In the genomic region with DNA sequence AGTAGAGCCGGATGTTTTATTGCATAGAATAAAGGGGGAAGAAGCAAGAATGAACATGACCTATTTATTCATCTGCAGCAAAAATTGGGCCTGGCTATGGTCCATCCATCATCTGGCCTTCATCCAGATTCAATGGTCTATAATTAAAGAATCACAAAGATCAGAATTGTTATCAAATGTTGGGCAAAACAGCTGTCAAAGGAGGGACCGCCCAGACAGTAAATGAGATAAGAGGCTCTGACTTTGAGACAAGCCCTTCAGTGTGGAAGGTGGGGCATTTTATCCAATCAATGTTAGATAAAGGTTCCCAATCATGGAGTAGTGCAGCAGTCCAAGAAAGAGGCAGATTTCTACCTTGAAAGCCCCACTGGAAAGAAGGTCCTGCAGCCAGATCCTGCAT, we compare ENCODE assay signal across 21 cellular contexts.
A peak's percentile ranks its signal among the peaks of the same experiment; 100 is the strongest.
DNase-seq lines count a peak whose midpoint lies in the region; ATAC-seq and TF ChIP-seq lines count a peak whose summit lies in the region.
"Had no signal": no experiment of that assay in that cellular context is flagged by ENCODE, and none has a peak within 500 bp of the region (broad histone marks: within the 10 kb centered on the region; RNA-seq: fewer than 3 reads in every experiment).

No MANE protein-coding gene starts in this region.

- no peaks in the 10 kb centered on the region for H3K27me3 ChIP-seq in colonic mucosa
- H3K27me3 ChIP-seq: SJSA1 had no signal

- no peak overlapping the region for H3K27ac ChIP-seq in colonic mucosa
- H3K27ac ChIP-seq: A549, SJSA1 had no signal

- H3K4me3 ChIP-seq in colonic mucosa (no peak overlapping the region), mucosa of descending colon (no peak overlapping the region)
- H3K4me3 ChIP-seq: A549, GM23338, HAP-1, SJSA1 had no signal

- ATAC-seq in mucosa of descending colon (peak; percentile 63), HG03175 (IDR thresholded peaks at IDR 0.05; ENCODE audit: unreplicated experiment) (no peak)
- ATAC-seq: A549, GM23338, HepG2 had no signal

- no peak overlapping the region for H3K9ac ChIP-seq in colonic mucosa (ENCODE audit: low read depth in 2 of 2, low read length in 2 of 2)

- H3K4me1 ChIP-seq in colonic mucosa (peaks cover 4% of the 10 kb centered on the region), mucosa of descending colon (ENCODE audit: low read depth) (peaks cover 3% of the 10 kb centered on the region)
- H3K4me1 ChIP-seq: SJSA1 had no signal

- no peaks in the 10 kb centered on the region for H3K9me3 ChIP-seq in colonic mucosa
- no peaks in the 10 kb centered on the region for H3K9me3 ChIP-seq in mucosa of descending colon
- H3K9me3 ChIP-seq: A549, Caco-2, HAP-1, SJSA1 had no signal

- intact Hi-C loops in colonic mucosa (cut with DNase I) (loop anchor here (10.0 kb wide), 1 partner anchor 323 kb away; no protein-coding TSS in a partner anchor), mucosa of descending colon (cut with DNase I, micrococcal nuclease) (no loop called here)

- no peak for TF ChIP-seq CTCF in colonic mucosa (IDR thresholded peaks at IDR 0.05)
- TF ChIP-seq CTCF in mucosa of descending colon (IDR thresholded peaks at IDR 0.05), result no peak

- H3K36me3 ChIP-seq in colonic mucosa (no peaks in the 10 kb centered on the region), mucosa of descending colon (ENCODE audit: low read depth) (no peaks in the 10 kb centered on the region)
- H3K36me3 ChIP-seq: HAP-1, SJSA1 had no signal

- DNase-seq in NCI-H146 (lab: John Stamatoyannopoulos, UW), result peak; percentile 76
- peak; percentile 10 for DNase-seq in NCI-H2227 treated with DMSO at 0.1 percent for 48 hours (lab: John Stamatoyannopoulos, UW)
- peak; percentile 41 for DNase-seq in colonic mucosa
- peak in 1 of 3 donors; percentile 48 for DNase-seq in mucosa of descending colon
- no peak for DNase-seq in NCI-H526 treated with DMSO at 0.1 percent for 48 hours (lab: John Stamatoyannopoulos, UW)
- no peak for DNase-seq in iPS-NIHi7 (ENCODE audit: extremely low spot score)
- DNase-seq: AML-193; C1 segment of cervical spinal cord; Caco-2; CD4-positive, alpha-beta memory T cell; NCI-H2029; NCI-H774; Right ventricle myocardium superior; RPMI8226; T-helper 2 cell had no signal

Comparison
In these comparisons a context has a peak if more than half of its experiments do, and no peak if none do; other contexts are left out.
1. DNase-seq: peak in NCI-H146 (single experiment), NCI-H2227 treated with DMSO at 0.1 percent for 48 hours (single experiment) and colonic mucosa (single experiment); none in NCI-H526 treated with DMSO at 0.1 percent for 48 hours (single experiment) and iPS-NIHi7 (single experiment).